In genomic region chr19:33620611-33621010, GRCh38 we compare ENCODE assay signal across 32 cellular contexts. TPM values are rescaled to one million over a fixed set of nuclear protein-coding genes. Genes with fewer than 3 reads are reported as not detected.
"Had no signal": no experiment of that assay in that cellular context is flagged by ENCODE, and none has a peak within 500 bp of the region (broad histone marks: within the 10 kb centered on the region; RNA-seq: fewer than 3 reads in every experiment).

No MANE protein-coding gene starts in this region.

- DNase-seq: activated CD4-positive, alpha-beta T cell treated with anti-CD3 and anti-CD28 coated beads, Interleukin-2, amount 10 ng/mL, durations not matched to agents 24 days and 14 days; activated CD4-positive, alpha-beta T cell treated with anti-CD3 and anti-CD28 coated beads, Interleukin-2, amount 50 U/mL, for 4 hours; activated CD8-positive, alpha-beta T cell treated with anti-CD3 and anti-CD28 coated beads for 36 hours; activated naive CD4-positive, alpha-beta T cell treated with anti-CD3 and anti-CD28 coated beads, Interleukin-2, amount 10 ng/mL, durations not matched to agents 7 days and 5 days; activated naive CD8-positive, alpha-beta T cell treated with anti-CD3 and anti-CD28 coated beads, Interleukin-2, amount 50 U/mL, for 24 hours; activated T-cell treated with anti-CD3 and anti-CD28 coated beads, Interleukin-2, amount 50 U/mL, for 24 hours; anterior cingulate cortex; caudate nucleus; cerebellar nuclear complex; NCI-H1092 treated with DMSO at 0.1 percent for 48 hours; NCI-H1417; NCI-H146; NCI-H187; NCI-H2029 treated with DMSO at 0.1 percent for 48 hours; NCI-H2107; NCI-H2171; NCI-H2227 treated with DMSO at 0.1 percent for 48 hours; NCI-H446; NCI-H510A treated with DMSO at 0.1 percent for 48 hours; NCI-H69; NCI-H82; SHP77 had no signal

- H3K4me3 Mint-ChIP-seq: activated CD4-positive, alpha-beta T cell treated with anti-CD3 and anti-CD28 coated beads, Interleukin-2, amount 10 ng/mL, durations not matched to agents 24 days and 14 days; activated CD8-positive, alpha-beta T cell treated with anti-CD3 and anti-CD28 coated beads for 36 hours; activated naive CD4-positive, alpha-beta T cell treated with anti-CD3 and anti-CD28 coated beads, Interleukin-2, amount 10 ng/mL, durations not matched to agents 7 days and 5 days; activated naive CD8-positive, alpha-beta T cell; activated naive CD8-positive, alpha-beta T cell treated with anti-CD3 and anti-CD28 coated beads, Interleukin-2, amount 50 U/mL, for 24 hours; activated T-cell treated with anti-CD3 and anti-CD28 coated beads, Interleukin-2, amount 50 U/mL, for 24 hours had no signal

- H3K9me3 ChIP-seq: SJCRH30 had no signal

- H3K4me3 ChIP-seq: SK-N-MC had no signal

- H3K4me1 Mint-ChIP-seq: activated CD4-positive, alpha-beta T cell treated with anti-CD3 and anti-CD28 coated beads, Interleukin-2, amount 10 ng/mL, durations not matched to agents 24 days and 14 days; activated naive CD4-positive, alpha-beta T cell treated with anti-CD3 and anti-CD28 coated beads, Interleukin-2, amount 10 ng/mL, durations not matched to agents 7 days and 5 days; activated naive CD8-positive, alpha-beta T cell treated with anti-CD3 and anti-CD28 coated beads, Interleukin-2, amount 50 U/mL, for 24 hours had no signal

- H3K27ac ChIP-seq: SJCRH30, SK-N-MC had no signal

- H3K9me3 Mint-ChIP-seq: activated CD4-positive, alpha-beta T cell treated with anti-CD3 and anti-CD28 coated beads, Interleukin-2, amount 10 ng/mL, durations not matched to agents 24 days and 14 days; activated CD8-positive, alpha-beta T cell treated with anti-CD3 and anti-CD28 coated beads for 36 hours; activated naive CD4-positive, alpha-beta T cell treated with anti-CD3 and anti-CD28 coated beads, Interleukin-2, amount 10 ng/mL, durations not matched to agents 7 days and 5 days; activated naive CD8-positive, alpha-beta T cell treated with anti-CD3 and anti-CD28 coated beads, Interleukin-2, amount 50 U/mL, for 24 hours; activated T-cell treated with anti-CD3 and anti-CD28 coated beads, Interleukin-2, amount 50 U/mL, for 24 hours; activated T-helper 2 cell treated with anti-CD3 and anti-CD28 coated beads, Interferon-gamma antibody, Interleukin-2, Interleukin-4, amounts not matched to agents 10 μg/mL and 5 μg/mL and 100 μg/mL, durations not matched to agents 14 hours and 24 hours and 36 hours; brain had no signal

- H3K36me3 Mint-ChIP-seq: activated naive CD4-positive, alpha-beta T cell treated with anti-CD3 and anti-CD28 coated beads, Interleukin-2, amount 10 ng/mL, durations not matched to agents 7 days and 5 days; activated naive CD8-positive, alpha-beta T cell; brain had no signal

- H3K27ac Mint-ChIP-seq: activated CD4-positive, alpha-beta T cell treated with anti-CD3 and anti-CD28 coated beads, Interleukin-2, amount 10 ng/mL, durations not matched to agents 24 days and 14 days; activated CD8-positive, alpha-beta T cell treated with anti-CD3 and anti-CD28 coated beads for 36 hours; activated naive CD4-positive, alpha-beta T cell treated with anti-CD3 and anti-CD28 coated beads, Interleukin-2, amount 10 ng/mL, durations not matched to agents 7 days and 5 days; activated naive CD8-positive, alpha-beta T cell; activated naive CD8-positive, alpha-beta T cell treated with anti-CD3 and anti-CD28 coated beads, Interleukin-2, amount 50 U/mL, for 24 hours; activated T-cell treated with anti-CD3 and anti-CD28 coated beads, Interleukin-2, amount 50 U/mL, for 24 hours; activated T-helper 2 cell treated with anti-CD3 and anti-CD28 coated beads, Interferon-gamma antibody, Interleukin-2, Interleukin-4, amounts not matched to agents 10 μg/mL and 5 μg/mL and 100 μg/mL, durations not matched to agents 14 hours and 24 hours and 36 hours; brain had no signal

- ATAC-seq: activated CD8-positive, alpha-beta T cell treated with anti-CD3 and anti-CD28 coated beads for 36 hours; activated naive CD8-positive, alpha-beta T cell treated with anti-CD3 and anti-CD28 coated beads, Interleukin-2, amount 50 U/mL, for 24 hours had no signal

- H3K36me3 ChIP-seq: SJCRH30 had no signal

RNA-seq across cellular contexts. Expression of gene CHST8, which starts 1.1 kb away (rescaled TPM):
- total RNA-seq: activated CD4-positive, alpha-beta T cell treated with anti-CD3 and anti-CD28 coated beads, Interleukin-2, amount 10 ng/mL, durations not matched to agents 24 days and 14 days; activated CD8-positive, alpha-beta memory T cell treated with anti-CD3 and anti-CD28 coated beads for 36 hours; activated CD8-positive, alpha-beta T cell treated with anti-CD3 and anti-CD28 coated beads for 36 hours; activated T-helper 2 cell treated with anti-CD3 and anti-CD28 coated beads, Interferon-gamma antibody, Interleukin-2, Interleukin-4, amounts not matched to agents 10 μg/mL and 5 μg/mL and 100 μg/mL, durations not matched to agents 14 hours and 24 hours and 36 hours; M059J; RPMI7951; T-helper 1 cell treated with Interleukin-12 subunit alpha and Interleukin-12 subunit beta and Interleukin-4 antibody, amounts not matched to agents 30 ng/mL and 1 ng/mL, for 36 hours; T-helper 2 cell treated with Interferon-gamma antibody and Interleukin-4, amounts not matched to agents 100 ng/mL and 5 ng/mL, for 36 hours had no signal
